Comparison of ENCODE assay signal across 8 cellular contexts in the genomic region with DNA sequence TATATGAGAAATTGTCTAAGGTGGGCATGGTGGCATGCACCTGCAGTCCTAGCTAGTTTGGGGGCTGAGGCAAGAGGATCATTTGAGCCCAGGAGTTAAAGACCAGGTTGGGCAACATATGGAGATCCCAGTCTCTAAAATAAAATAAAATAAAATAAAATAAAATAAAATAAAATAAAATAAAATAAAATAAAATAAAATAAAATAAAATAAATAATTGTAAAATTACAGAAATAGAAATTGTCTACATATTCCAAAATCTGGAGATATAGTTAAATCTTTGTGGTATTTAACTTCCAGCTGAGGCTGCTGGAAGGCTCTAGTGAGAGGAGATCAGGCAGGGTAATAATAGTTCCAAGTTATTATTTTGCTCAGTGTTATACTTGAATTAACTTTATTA.
"Had no signal": no experiment of that assay in that cellular context is flagged by ENCODE, and none has a peak within 500 bp of the region (broad histone marks: within the 10 kb centered on the region; RNA-seq: fewer than 3 reads in every experiment).

No MANE protein-coding gene starts in this region.

- H3K27ac Mint-ChIP-seq: GM23338, HFFc6 had no signal

- DNase-seq: GM23248, GOT3, H7, H9, HCEC 1CT, HFFc6 had no signal

- ATAC-seq: GM23338, HCT116 had no signal

- H3K4me3 Mint-ChIP-seq: GM23338, H9, HFFc6 had no signal

- H3K4me1 Mint-ChIP-seq: GM23338, H9 had no signal
